Comparison of ENCODE assay signal across 8 cellular contexts in genomic region chr2:53786371-53787254, GRCh38. TPM values are rescaled to one million over a fixed set of nuclear protein-coding genes. Genes with fewer than 3 reads are reported as not detected.
DNase-seq lines count a peak whose midpoint lies in the region; ATAC-seq and TF ChIP-seq lines count a peak whose summit lies in the region.

Gene ASB3 (minus strand): TSS chr2:53786953. CDS start chr2:53765572, 21,381 bp downstream.
Gene ERLEC1 (plus strand): TSS chr2:53787044. CDS start chr2:53787211, 167 bp downstream.

- peak within 1 kb of the TSS; percentile 95 for H2AFZ ChIP-seq in trophoblast cell (ENCODE audit: insufficient read depth, low read length, poor library complexity)

- H2BK12ac ChIP-seq in trophoblast cell (ENCODE audit: low read length), result no peak within 1 kb of the TSS

- peak within 1 kb of the TSS; percentile 96 for H3K9ac ChIP-seq in trophoblast cell (ENCODE audit: low read length)

- ATAC-seq in HG02759 (IDR thresholded peaks at IDR 0.05; ENCODE audit: unreplicated experiment), result peak; percentile 97
- peak; percentile 94 for ATAC-seq in activated naive CD8-positive, alpha-beta T cell treated with anti-CD3 and anti-CD28 coated beads, Interleukin-2, amount 50 U/mL, for 24 hours

- peak within 1 kb of the TSS; percentile 87 for H2BK5ac ChIP-seq in trophoblast cell (ENCODE audit: low read depth, low read length, poor library complexity)

- peaks cover 9% of the 10 kb centered on the region for H3K79me1 ChIP-seq in trophoblast cell (ENCODE audit: low read length)

- H3K27me3 Mint-ChIP-seq in activated naive CD8-positive, alpha-beta T cell treated with anti-CD3 and anti-CD28 coated beads, Interleukin-2, amount 50 U/mL, for 24 hours, result no peaks in the 10 kb centered on the region

- H3K4me2 ChIP-seq in trophoblast cell (ENCODE audit: low read length), result peak within 1 kb of the TSS; percentile 92

- peak within 1 kb of the TSS; percentile 80 for H3K4ac ChIP-seq in trophoblast cell (ENCODE audit: low read depth, low read length)

- H3K14ac ChIP-seq in trophoblast cell (ENCODE audit: low read length), result peak within 1 kb of the TSS; percentile 89

- H4K91ac ChIP-seq in trophoblast cell (ENCODE audit: low read depth, low read length), result peak within 1 kb of the TSS; percentile 85

- peak within 1 kb of the TSS; percentile 99 for H4K8ac ChIP-seq in trophoblast cell (ENCODE audit: low read depth, low read length)

- peaks cover 54% of the 10 kb centered on the region for H3K4me1 Mint-ChIP-seq in activated naive CD8-positive, alpha-beta T cell treated with anti-CD3 and anti-CD28 coated beads, Interleukin-2, amount 50 U/mL, for 24 hours

- H2BK120ac ChIP-seq in trophoblast cell (ENCODE audit: insufficient read depth, low read length, poor library complexity), result peak within 1 kb of the TSS; percentile 52

- no peaks in the 10 kb centered on the region for H3K9me3 Mint-ChIP-seq in activated naive CD8-positive, alpha-beta T cell treated with anti-CD3 and anti-CD28 coated beads, Interleukin-2, amount 50 U/mL, for 24 hours

- H3K27ac ChIP-seq in cardiac muscle cell, result peak within 1 kb of the TSS; percentile 88
- peak within 1 kb of the TSS; percentile 83 for H3K27ac ChIP-seq in trophoblast cell (ENCODE audit: low read depth, low read length)
- peak within 1 kb of the TSS; percentile 66 to 92 (median 82) for H3K27ac ChIP-seq in tibial nerve

- no peak within 1 kb of the TSS for H2AK5ac ChIP-seq in trophoblast cell (ENCODE audit: low read length)

- no peaks in the 10 kb centered on the region for H3K9me3 ChIP-seq in cardiac muscle cell (ENCODE audit: low read depth)
- no peaks in the 10 kb centered on the region for H3K9me3 ChIP-seq in trophoblast cell (ENCODE audit: insufficient read depth, low read depth, low read length)
- H3K9me3 ChIP-seq in tibial nerve, result no peaks in the 10 kb centered on the region

- H3K36me3 ChIP-seq in cardiac muscle cell (no peaks in the 10 kb centered on the region), trophoblast cell (ENCODE audit: control insufficient read depth in 1 of 2, insufficient read depth in 2 of 2, low read length in 2 of 2) (peaks cover 0 to 2% of the 10 kb centered on the region in 2 experiments), tibial nerve (peaks cover 0 to 7% (median 0%) of the 10 kb centered on the region in 3 donors)

- TF ChIP-seq EP300 in tibial nerve (IDR thresholded peaks at IDR 0.05), result peak; percentile 43 to 93

- peak within 1 kb of the TSS; percentile 95 for H3K27ac Mint-ChIP-seq in activated naive CD8-positive, alpha-beta T cell treated with anti-CD3 and anti-CD28 coated beads, Interleukin-2, amount 50 U/mL, for 24 hours

- H3K36me3 Mint-ChIP-seq in activated naive CD8-positive, alpha-beta T cell treated with anti-CD3 and anti-CD28 coated beads, Interleukin-2, amount 50 U/mL, for 24 hours (ENCODE audit: low read depth), result peaks cover 7% of the 10 kb centered on the region

- no peak for TF ChIP-seq CTCF in GM12875 (IDR thresholded peaks at IDR 0.05; ENCODE audit: borderline replicate concordance, insufficient read depth, low read depth, low read length)
- no peak for TF ChIP-seq CTCF in cardiac muscle cell (IDR thresholded peaks at IDR 0.05; ENCODE audit: low read depth, low read length)
- peak in 2 of 5 experiments; percentile 5 to 28 for TF ChIP-seq CTCF in tibial nerve (IDR thresholded peaks at IDR 0.05)

- H3K27me3 ChIP-seq in cardiac muscle cell (no peaks in the 10 kb centered on the region), trophoblast cell (ENCODE audit: insufficient read depth, low read length) (no peaks in the 10 kb centered on the region), tibial nerve (no peaks in the 10 kb centered on the region)

- peak within 1 kb of the TSS; percentile 95 for H3K4me3 Mint-ChIP-seq in activated naive CD8-positive, alpha-beta T cell treated with anti-CD3 and anti-CD28 coated beads, Interleukin-2, amount 50 U/mL, for 24 hours

- H4K12ac ChIP-seq in trophoblast cell (ENCODE audit: low read depth, low read length), result peak within 1 kb of the TSS; percentile 82

- H3K79me2 ChIP-seq in trophoblast cell (ENCODE audit: control insufficient read depth, insufficient read depth, low read length, poor library complexity), result peaks cover 12% of the 10 kb centered on the region

- WGBS in trophoblast cell (ENCODE audit: extremely low coverage, insufficient coverage, insufficient read length), result no CpG with 5 or more reads among the region's 76 CpGs
- 0 to 1% methylated on average over 36 to 65 of the region's 76 CpGs for WGBS in tibial nerve, 2 donors

- H3K23ac ChIP-seq in trophoblast cell (ENCODE audit: low read length), result peak within 1 kb of the TSS; percentile 11

- H3K4me3 ChIP-seq in GM12875 (ENCODE audit: low read depth, low read length) (peak within 1 kb of the TSS; percentile 91), cardiac muscle cell (peak within 1 kb of the TSS; percentile 71), trophoblast cell (ENCODE audit: low read depth, low read length) (peak within 1 kb of the TSS; percentile 97), tibial nerve (peak within 1 kb of the TSS; percentile 75 to 95 (median 88))

- peak; percentile 81 for DNase-seq in NCI-H128 (lab: John Stamatoyannopoulos, UW; ENCODE audit: unreplicated experiment)
- DNase-seq in SW480 (ENCODE audit: low spot score), result peak; percentile 93
- DNase-seq in activated naive CD8-positive, alpha-beta T cell treated with anti-CD3 and anti-CD28 coated beads, Interleukin-2, amount 50 U/mL, for 24 hours, result peak; percentile 91
- DNase-seq in cardiac muscle cell (ENCODE audit: low read depth in 1 of 2, low spot score in 1 of 2), result peak; percentile 86 to 95
- peak; percentile 64 to 71 for DNase-seq in trophoblast cell
- peak; percentile 64 to 76 for DNase-seq in tibial nerve (ENCODE audit: low spot score in 2 of 2)

- peak within 1 kb of the TSS; percentile 96 for H3K18ac ChIP-seq in trophoblast cell (ENCODE audit: low read length)

- peak in 1 of 2 donors; percentile 52 for TF ChIP-seq POLR2A in tibial nerve (IDR thresholded peaks at IDR 0.05)

- H3K4me1 ChIP-seq in cardiac muscle cell (ENCODE audit: low read depth) (peaks cover 34% of the 10 kb centered on the region), trophoblast cell (ENCODE audit: control insufficient read depth in 1 of 2, insufficient read depth in 2 of 2, low read length in 2 of 2) (peaks cover 3 to 7% of the 10 kb centered on the region in 2 experiments), tibial nerve (peaks cover 0 to 47% (median 21%) of the 10 kb centered on the region in 4 donors)

RNA-seq across cellular contexts. Expression of gene ASB3, which starts in this region (rescaled TPM):
- total RNA-seq in cardiac muscle cell (30.1 and 36.5 TPM in 2 replicates), tibial nerve (10 to 100 TPM; 16.8 to 24.7 (median 17.3) TPM)
- polyA plus RNA-seq in cardiac muscle cell, result 34.4 and 48.1 TPM in 2 replicates
- polyA plus RNA-seq in trophoblast cell (2013), result 19.3 and 19.6 TPM in 2 replicates

RNA-seq across cellular contexts. Expression of gene ERLEC1, which starts in this region (rescaled TPM):
- 50.8 and 106 TPM in 2 replicates for total RNA-seq in cardiac muscle cell
- 46.1 and 50.1 TPM in 2 replicates for polyA plus RNA-seq in cardiac muscle cell
- 67.5 and 67.9 TPM in 2 replicates for polyA plus RNA-seq in trophoblast cell (2013)
- total RNA-seq in tibial nerve, result 100 to 1,000 TPM in 2 of 4 donors, 10 to 100 TPM in 2; 90.8 to 102 (median 97.2) TPM

Comparison
In these comparisons a context has a peak if more than half of its experiments do, and no peak if none do; other contexts are left out.
1. Peak in every context shown above with its lines: DNase-seq, ATAC-seq, H3K4me3 ChIP-seq and H3K27ac ChIP-seq.